Comparison of ENCODE assay signal across 1 cellular context in the genomic region with DNA sequence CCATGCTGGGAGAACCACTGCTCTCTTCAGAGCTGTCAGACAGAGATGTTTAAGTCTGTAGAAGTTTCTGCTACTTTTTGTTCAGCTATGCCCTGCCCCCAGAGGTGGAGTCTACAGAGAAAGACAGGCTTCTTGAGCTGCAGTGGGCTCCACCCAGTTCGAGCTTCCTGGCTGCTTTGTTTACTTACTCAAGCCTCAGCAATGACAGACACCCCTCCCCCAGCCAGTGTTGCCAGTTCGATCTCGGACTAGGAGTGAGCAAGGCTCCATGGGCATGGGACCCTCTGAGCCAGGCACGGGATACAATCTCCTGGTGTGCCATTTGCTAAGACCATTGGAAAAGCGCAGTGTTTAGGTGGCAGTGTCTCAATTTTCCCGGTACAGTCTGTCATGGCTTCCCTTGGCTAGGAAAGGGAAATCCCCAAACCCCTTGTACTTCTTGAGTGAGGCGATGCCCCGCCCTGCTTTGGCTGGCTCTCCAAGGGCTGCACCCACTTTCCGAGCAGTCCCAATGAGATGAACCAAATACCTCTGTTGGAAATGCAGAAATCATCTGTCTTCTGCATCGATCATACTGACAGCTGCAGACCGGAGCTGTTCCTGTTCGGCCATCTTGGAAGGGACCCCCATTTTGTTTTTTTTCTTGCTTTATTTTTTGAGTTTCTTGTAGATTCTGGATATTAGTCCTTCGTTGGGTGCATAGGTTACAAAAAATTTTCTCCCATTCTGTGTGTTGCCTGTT.
TF ChIP-seq lines count a peak whose summit lies in the region.

No MANE protein-coding gene starts in this region.

TF ChIP-seq in H1, 55 proteins besides CTCF, POLR2A, EP300 and RAD21:
- TF ChIP-seq YY1 (IDR thresholded peaks at IDR 0.05; ENCODE audit: low read depth, low read length), result 0 out of 2 replicates have a peak, but pooled peaks have one; percentile 15
TF ChIP-seq in H1: peak in this region for 1; not testable (repeated sequence) for 54.
